ENCODE assay signal across 33 cellular contexts in genomic region chr2:198587726-198588125, GRCh38.
"Had no signal": no experiment of that assay in that cellular context is flagged by ENCODE, and none has a peak within 500 bp of the region (broad histone marks: within the 10 kb centered on the region; RNA-seq: fewer than 3 reads in every experiment).

No MANE protein-coding gene starts in this region.

- H3K4me2 ChIP-seq: KMS-11, SK-N-SH had no signal

- H3K4me1 Mint-ChIP-seq: activated CD4-positive, alpha-beta T cell treated with anti-CD3 and anti-CD28 coated beads, Interleukin-2, amount 10 ng/mL, durations not matched to agents 24 days and 14 days; activated naive CD4-positive, alpha-beta T cell treated with anti-CD3 and anti-CD28 coated beads, Interleukin-2, amount 50 U/mL, for 24 hours; activated naive CD8-positive, alpha-beta T cell treated with anti-CD3 and anti-CD28 coated beads, Interleukin-2, amount 10 ng/mL, durations not matched to agents 7 days and 5 days had no signal

- H3K4me1 ChIP-seq: ascending aorta, SJSA1 had no signal

- H3K36me3 ChIP-seq: ascending aorta, cardiac muscle cell, Peyer's patch, SJSA1 had no signal

- H3K4me3 Mint-ChIP-seq: activated CD4-positive, alpha-beta T cell treated with anti-CD3 and anti-CD28 coated beads, Interleukin-2, amount 10 ng/mL, durations not matched to agents 24 days and 14 days; activated CD8-positive, alpha-beta T cell treated with anti-CD3 and anti-CD28 coated beads, Interleukin-2, amount 10 ng/mL, durations not matched to agents 7 days and 5 days; activated naive CD4-positive, alpha-beta T cell treated with anti-CD3 and anti-CD28 coated beads, Interleukin-2, amount 50 U/mL, for 24 hours; activated naive CD8-positive, alpha-beta T cell treated with anti-CD3 and anti-CD28 coated beads, Interleukin-2, amount 10 ng/mL, durations not matched to agents 7 days and 5 days; activated T-cell treated with anti-CD3 and anti-CD28 coated beads, Interleukin-2, amount 50 U/mL, for 24 hours; T-helper 1 cell treated with Interleukin-12 subunit alpha and Interleukin-12 subunit beta and Interleukin-4 antibody, amounts not matched to agents 30 μg/mL and 1 μg/mL, for 36 hours; T-helper 2 cell treated with Interferon-gamma antibody and Interleukin-4, amounts not matched to agents 5 μg/mL and 100 μg/mL, for 36 hours had no signal

- H3K9me3 ChIP-seq: ascending aorta, Peyer's patch, SJSA1, SK-N-SH had no signal

- FAIRE-seq: TTC549 had no signal

- H3K9me3 Mint-ChIP-seq: activated CD4-positive, alpha-beta T cell treated with anti-CD3 and anti-CD28 coated beads, Interleukin-2, amount 10 ng/mL, durations not matched to agents 24 days and 14 days; activated naive CD4-positive, alpha-beta T cell treated with anti-CD3 and anti-CD28 coated beads, Interleukin-2, amount 50 U/mL, for 24 hours; activated naive CD8-positive, alpha-beta T cell treated with anti-CD3 and anti-CD28 coated beads, Interleukin-2, amount 10 ng/mL, durations not matched to agents 7 days and 5 days; activated T-cell treated with anti-CD3 and anti-CD28 coated beads, Interleukin-2, amount 50 U/mL, for 24 hours; activated T-helper 2 cell treated with anti-CD3 and anti-CD28 coated beads, Interferon-gamma antibody, Interleukin-2, Interleukin-4, amounts not matched to agents 10 μg/mL and 5 μg/mL and 100 μg/mL, durations not matched to agents 14 hours and 24 hours and 36 hours; T-helper 1 cell treated with Interleukin-12 subunit alpha and Interleukin-12 subunit beta and Interleukin-4 antibody, amounts not matched to agents 30 μg/mL and 1 μg/mL, for 36 hours; T-helper 2 cell treated with Interferon-gamma antibody and Interleukin-4, amounts not matched to agents 5 μg/mL and 100 μg/mL, for 36 hours had no signal

- H3K4me3 ChIP-seq: ascending aorta, cardiac muscle cell, Peyer's patch, SJSA1 had no signal

- H3K36me3 Mint-ChIP-seq: activated naive CD4-positive, alpha-beta T cell treated with anti-CD3 and anti-CD28 coated beads, Interleukin-2, amount 50 U/mL, for 24 hours; activated naive CD8-positive, alpha-beta T cell treated with anti-CD3 and anti-CD28 coated beads, Interleukin-2, amount 10 ng/mL, durations not matched to agents 7 days and 5 days had no signal

- H3K27me3 ChIP-seq: ascending aorta, cardiac muscle cell, Peyer's patch, SJSA1 had no signal

- DNase-seq: activated CD4-positive, alpha-beta T cell treated with anti-CD3 and anti-CD28 coated beads, Interleukin-2, amount 10 ng/mL, durations not matched to agents 24 days and 14 days; activated CD4-positive, alpha-beta T cell treated with anti-CD3 and anti-CD28 coated beads, Interleukin-2, amount 50 U/mL, for 48 hours; activated CD8-positive, alpha-beta T cell treated with anti-CD3 and anti-CD28 coated beads, Interleukin-2, amount 10 ng/mL, durations not matched to agents 7 days and 5 days; activated gamma-delta T cell; activated naive CD4-positive, alpha-beta T cell treated with Interleukin-2 at 50 U/mL for 16 hours; activated naive CD8-positive, alpha-beta T cell treated with anti-CD3 and anti-CD28 coated beads, Interleukin-2, amount 10 ng/mL, durations not matched to agents 7 days and 5 days; activated T-cell treated with anti-CD3 and anti-CD28 coated beads, Interleukin-2, amount 50 U/mL, for 24 hours; amygdala; NCI-H1092 treated with DMSO at 0.1 percent for 48 hours; NCI-H1417; NCI-H146; NCI-H187; NCI-H2081; NCI-H2171 treated with DMSO at 0.1 percent for 48 hours; NCI-H2227 treated with DMSO at 0.1 percent for 48 hours; NCI-H446; NCI-H510A treated with DMSO at 0.1 percent for 48 hours; NCI-H69; NCI-H82; PC-3; Peyer's patch; RPMI8226; SHP77 treated with DMSO at 0.1 percent for 48 hours; SK-N-SH had no signal

- H3K27ac ChIP-seq: ascending aorta, cardiac muscle cell, KMS-11, Peyer's patch, SJSA1 had no signal

- H3K27me3 Mint-ChIP-seq: activated CD4-positive, alpha-beta T cell treated with anti-CD3 and anti-CD28 coated beads, Interleukin-2, amount 10 ng/mL, durations not matched to agents 24 days and 14 days; activated naive CD8-positive, alpha-beta T cell treated with anti-CD3 and anti-CD28 coated beads, Interleukin-2, amount 10 ng/mL, durations not matched to agents 7 days and 5 days; activated T-cell treated with anti-CD3 and anti-CD28 coated beads, Interleukin-2, amount 50 U/mL, for 24 hours had no signal

- H3K9me2 ChIP-seq: SK-N-SH had no signal

- ATAC-seq: activated CD8-positive, alpha-beta T cell treated with anti-CD3 and anti-CD28 coated beads, Interleukin-2, amount 10 ng/mL, durations not matched to agents 7 days and 5 days; PC-3 had no signal

- H3K27ac Mint-ChIP-seq: activated CD4-positive, alpha-beta T cell treated with anti-CD3 and anti-CD28 coated beads, Interleukin-2, amount 10 ng/mL, durations not matched to agents 24 days and 14 days; activated CD8-positive, alpha-beta T cell treated with anti-CD3 and anti-CD28 coated beads, Interleukin-2, amount 10 ng/mL, durations not matched to agents 7 days and 5 days; activated naive CD4-positive, alpha-beta T cell treated with anti-CD3 and anti-CD28 coated beads, Interleukin-2, amount 50 U/mL, for 24 hours; activated naive CD8-positive, alpha-beta T cell treated with anti-CD3 and anti-CD28 coated beads, Interleukin-2, amount 10 ng/mL, durations not matched to agents 7 days and 5 days; activated T-cell treated with anti-CD3 and anti-CD28 coated beads, Interleukin-2, amount 50 U/mL, for 24 hours; activated T-helper 2 cell treated with anti-CD3 and anti-CD28 coated beads, Interferon-gamma antibody, Interleukin-2, Interleukin-4, amounts not matched to agents 10 μg/mL and 5 μg/mL and 100 μg/mL, durations not matched to agents 14 hours and 24 hours and 36 hours; T-helper 1 cell treated with Interleukin-12 subunit alpha and Interleukin-12 subunit beta and Interleukin-4 antibody, amounts not matched to agents 30 μg/mL and 1 μg/mL, for 36 hours; T-helper 2 cell treated with Interferon-gamma antibody and Interleukin-4, amounts not matched to agents 5 μg/mL and 100 μg/mL, for 36 hours had no signal

- H3K9ac ChIP-seq: KMS-11, SK-N-SH had no signal
